Comparison of ENCODE assay signal across 8 cellular contexts in genomic region chr12:131929530-131930456, GRCh38. TPM values are rescaled to one million over a fixed set of nuclear protein-coding genes. Genes with fewer than 3 reads are reported as not detected.
DNase-seq lines count a peak whose midpoint lies in the region; ATAC-seq and TF ChIP-seq lines count a peak whose summit lies in the region.

No MANE protein-coding gene starts in this region.

- H3K27ac ChIP-seq in DOHH2 (ENCODE audit: low read depth, low read length) = peak overlapping the region; percentile 41
- peak overlapping the region; percentile 51 for H3K27ac ChIP-seq in SJSA1

- intact Hi-C loops in MCF 10A (cut with micrococcal nuclease) (loop anchor here (2.0 kb wide), 2 partner anchors 33 to 69 kb away; no protein-coding TSS in a partner anchor), left colon (cut with DNase I, micrococcal nuclease) (no loop called here)

- ATAC-seq in left colon = peak; percentile 38
- ATAC-seq in stimulated activated memory B cell treated with anti-CD40 and anti-IgM and Interleukin-4, amounts not matched to agents 10 μg/mL and 1 μg/mL and 100 μg/mL, for 72 hours = peak; percentile 28

- H3K9me3 ChIP-seq in DOHH2 (ENCODE audit: control insufficient read depth, insufficient read depth, low read length) (no peaks in the 10 kb centered on the region), SJSA1 (replicated peaks) (no peaks in the 10 kb centered on the region)

- CTCF ChIA-PET in MCF 10A (lab: Yijun Ruan, JAX) = interaction anchor here (0.6 to 1.6 kb wide), 6 partner anchors 10 to 206 kb away, joined by 3 to 6 read pairs (median 4); no protein-coding TSS in a partner anchor

- H3K36me3 ChIP-seq in DOHH2 (ENCODE audit: control insufficient read depth, low read length) (peaks cover 46% of the 10 kb centered on the region), SJSA1 (peaks cover 49% of the 10 kb centered on the region)

- TF ChIP-seq CTCF in DOHH2 (IDR thresholded peaks at IDR 0.05; ENCODE audit: low read depth, low read length, poor library complexity, severe bottlenecking) (no peak), HFFc6 (IDR thresholded peaks at IDR 0.05) (no peak), MCF 10A (IDR thresholded peaks at IDR 0.05; ENCODE audit: unreplicated experiment) (no peak)

- peak overlapping the region; percentile 95 for H3K4me3 Mint-ChIP-seq in HFFc6
- H3K4me3 Mint-ChIP-seq in MCF 10A (ENCODE audit: unreplicated experiment) = peak overlapping the region; percentile 93
- peak overlapping the region; percentile 90 for H3K4me3 Mint-ChIP-seq in stimulated activated memory B cell treated with anti-CD40 and anti-IgM and Interleukin-4, amounts not matched to agents 10 μg/mL and 1 μg/mL and 100 μg/mL, for 72 hours

- POLR2A ChIA-PET in MCF 10A (lab: Yijun Ruan, JAX) = interaction anchor here (0.5 to 2.6 kb wide), 11 partner anchors 8 to 133 kb away, joined by 3 to 29 read pairs (median 5); partner anchors contain the start of gene EP400

- H3K4me3 ChIP-seq in DOHH2 (ENCODE audit: low read length) = peak overlapping the region; percentile 80
- H3K4me3 ChIP-seq in SJSA1 = peak overlapping the region; percentile 75

- H3K4me1 Mint-ChIP-seq in HFFc6 (ENCODE audit: low read depth) (peaks cover 7% of the 10 kb centered on the region), MCF 10A (ENCODE audit: insufficient read depth, unreplicated experiment) (no peaks in the 10 kb centered on the region)
- H3K4me1 Mint-ChIP-seq in stimulated activated memory B cell treated with anti-CD40 and anti-IgM and Interleukin-4, amounts not matched to agents 10 μg/mL and 1 μg/mL and 100 μg/mL, for 72 hours = peaks cover 26% of the 10 kb centered on the region

- BruUV-seq in MCF 10A (replicated peaks; lab: Mats Ljungman, UMichigan) = no TSS peak

- DNase-seq in HFFc6 (peak; percentile 30), SJSA1 (ENCODE audit: low read depth in 1 of 2, low spot score in 2 of 2) (peak in 1 of 2 experiments; percentile 11), MCF 10A (ENCODE audit: unreplicated experiment) (no peak), left colon (peak; percentile 51 to 58), cortex of kidney (lab: John Stamatoyannopoulos, UW) (no peak), NCI-H1436 treated with DMSO at 0.1 percent for 48 hours (lab: John Stamatoyannopoulos, UW) (no peak)

- H3K9me3 Mint-ChIP-seq in HFFc6 (no peaks in the 10 kb centered on the region), MCF 10A (ENCODE audit: unreplicated experiment) (no peaks in the 10 kb centered on the region)
- no peaks in the 10 kb centered on the region for H3K9me3 Mint-ChIP-seq in stimulated activated memory B cell treated with anti-CD40 and anti-IgM and Interleukin-4, amounts not matched to agents 10 μg/mL and 1 μg/mL and 100 μg/mL, for 72 hours

- H3K36me3 Mint-ChIP-seq in HFFc6 (ENCODE audit: low read depth) (peaks cover 22% of the 10 kb centered on the region), MCF 10A (ENCODE audit: insufficient read depth, unreplicated experiment) (peaks cover 41% of the 10 kb centered on the region)
- H3K36me3 Mint-ChIP-seq in stimulated activated memory B cell treated with anti-CD40 and anti-IgM and Interleukin-4, amounts not matched to agents 10 μg/mL and 1 μg/mL and 100 μg/mL, for 72 hours = peaks cover 19% of the 10 kb centered on the region

- H3K4me1 ChIP-seq in DOHH2 (ENCODE audit: control insufficient read depth, low read length) = peaks cover 23% of the 10 kb centered on the region
- peaks cover 13% of the 10 kb centered on the region for H3K4me1 ChIP-seq in SJSA1 (replicated peaks)

- H4K20me1 ChIP-seq in DOHH2 (ENCODE audit: control insufficient read depth, insufficient read depth, low read depth, low read length) = peaks cover 11% of the 10 kb centered on the region; the same call in 1 of the 2 replicates

- H3K27me3 Mint-ChIP-seq in HFFc6 (ENCODE audit: insufficient read depth) = no peaks in the 10 kb centered on the region; the same call in 1 of the 2 replicates
- H3K27me3 Mint-ChIP-seq in MCF 10A (ENCODE audit: insufficient read depth, unreplicated experiment) = no peaks in the 10 kb centered on the region
- H3K27me3 Mint-ChIP-seq in stimulated activated memory B cell treated with anti-CD40 and anti-IgM and Interleukin-4, amounts not matched to agents 10 μg/mL and 1 μg/mL and 100 μg/mL, for 72 hours = no peaks in the 10 kb centered on the region

- H3K79me2 ChIP-seq in DOHH2 (ENCODE audit: control insufficient read depth, low read length) = peaks cover 37% of the 10 kb centered on the region

- peak overlapping the region; percentile 87 for H3K4me2 ChIP-seq in DOHH2 (ENCODE audit: low read length)

- peaks cover 3% of the 10 kb centered on the region for H3F3A ChIP-seq in DOHH2 (ENCODE audit: control insufficient read depth, insufficient read depth)

- H3K27me3 ChIP-seq in DOHH2 (ENCODE audit: control insufficient read depth, low read length) (peaks cover 14% of the 10 kb centered on the region), SJSA1 (replicated peaks) (no peaks in the 10 kb centered on the region)

- H3K9me2 ChIP-seq in DOHH2 (replicated peaks; ENCODE audit: control insufficient read depth, low read length) = no peaks in the 10 kb centered on the region

- H3K27ac Mint-ChIP-seq in HFFc6 (peak overlapping the region; percentile 75), MCF 10A (ENCODE audit: low read depth, unreplicated experiment) (peak overlapping the region; percentile 92)
- peak overlapping the region; percentile 93 for H3K27ac Mint-ChIP-seq in stimulated activated memory B cell treated with anti-CD40 and anti-IgM and Interleukin-4, amounts not matched to agents 10 μg/mL and 1 μg/mL and 100 μg/mL, for 72 hours

RNA-seq across cellular contexts. Expression of gene PUS1, which starts 0.7 kb away (rescaled TPM):
- total RNA-seq in HFFc6 (2021; fragmentation: NEBNext Ultra II Directional; extraction: Animal tissue kit (Norgen Biotek cat#: 25700)) = 10 to 100 TPM; 26.2 to 37.7 (median 29.8) TPM
- 7.0 and 14.3 TPM in 2 replicates for total RNA-seq in SJSA1 (2014; rRNA removed; shearing (Covaris generic))
- total RNA-seq in MCF 10A (2022) (44.1 and 72.3 TPM in 2 replicates), left colon (10 to 100 TPM; 19.7 to 31.8 TPM)

RNA-seq across cellular contexts. Expression of gene EP400, which starts 19.9 kb away (rescaled TPM):
- total RNA-seq in HFFc6 (2021; fragmentation: NEBNext Ultra II Directional; extraction: Animal tissue kit (Norgen Biotek cat#: 25700)) = 10 to 100 TPM; 27.5 to 35.3 (median 30.4) TPM
- 9.7 and 10.3 TPM in 2 replicates for total RNA-seq in SJSA1 (2014; rRNA removed; shearing (Covaris generic))
- total RNA-seq in MCF 10A (2022) = 52.4 and 54.8 TPM in 2 replicates
- total RNA-seq in left colon = 10 to 100 TPM; 28.2 to 38.2 TPM

RNA-seq across cellular contexts. Expression of gene ULK1, which starts 35.4 kb away (rescaled TPM):
- 10 to 100 TPM; 21.4 to 35.0 (median 25.5) TPM for total RNA-seq in HFFc6 (2021; fragmentation: NEBNext Ultra II Directional; extraction: Animal tissue kit (Norgen Biotek cat#: 25700))
- 1.5 and 2.9 TPM in 2 replicates for total RNA-seq in SJSA1 (2014; rRNA removed; shearing (Covaris generic))
- total RNA-seq in MCF 10A (2022) (21.7 and 28.2 TPM in 2 replicates), left colon (10 to 100 TPM; 18.0 to 29.8 TPM)

Comparison
In these comparisons a context has a peak if more than half of its experiments do, and no peak if none do; other contexts are left out.
1. DNase-seq: peak in HFFc6 (single experiment) and left colon (2 of 2); none in MCF 10A (single experiment), cortex of kidney (single experiment) and NCI-H1436 treated with DMSO at 0.1 percent for 48 hours (single experiment).
2. Peak in every context shown above with its lines, with median percentiles within 50 percentile points of each other: H3K27ac Mint-ChIP-seq and H3K4me3 Mint-ChIP-seq.